ENCODE assay signal across 25 cellular contexts in the genomic region with DNA sequence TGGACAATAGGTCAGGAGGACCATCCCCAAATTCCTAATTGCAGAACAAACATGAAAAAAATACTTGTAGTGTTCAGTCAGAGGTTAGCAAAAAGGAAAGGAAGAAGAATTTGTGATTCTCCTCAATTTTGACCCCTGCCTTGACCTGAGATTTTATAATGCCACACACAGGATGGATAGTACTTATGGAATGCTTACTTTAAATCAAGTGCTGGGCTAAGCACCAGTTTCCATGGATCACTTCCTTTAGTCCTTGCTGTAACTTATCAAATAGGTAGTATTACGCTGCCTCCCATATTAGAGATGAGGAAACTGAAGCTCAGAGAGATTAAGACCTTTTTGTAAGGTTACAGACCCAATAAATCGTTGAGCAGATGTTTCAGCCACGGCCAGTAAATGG.
DNase-seq lines count a peak whose midpoint lies in the region; ATAC-seq and TF ChIP-seq lines count a peak whose summit lies in the region.
"Had no signal": no experiment of that assay in that cellular context is flagged by ENCODE, and none has a peak within 500 bp of the region (broad histone marks: within the 10 kb centered on the region; RNA-seq: fewer than 3 reads in every experiment).

No MANE protein-coding gene starts in this region.

- no peak overlapping the region for H3K27ac Mint-ChIP-seq in mesothelial cell of epicardium
- H3K27ac Mint-ChIP-seq: activated naive CD8-positive, alpha-beta T cell treated with anti-CD3 and anti-CD28 coated beads for 36 hours; activated T-cell treated with anti-CD3 and anti-CD28 coated beads, Interleukin-2, amount 50 U/mL, for 24 hours; progenitor cell of endocrine pancreas; WTC11 had no signal

- peaks cover 8% of the 10 kb centered on the region for H3F3A ChIP-seq in PC-3 (ENCODE audit: low read length, unreplicated experiment)

- no peaks in the 10 kb centered on the region for H3K9me3 ChIP-seq in PC-3 (ENCODE audit: low read length)
- H3K9me3 ChIP-seq in skeletal muscle tissue (ENCODE audit: control insufficient read depth in 3 of 3, low read length in 3 of 3) = no peaks in the 10 kb centered on the region
- H3K9me3 ChIP-seq in Peyer's patch = no peaks in the 10 kb centered on the region
- H3K9me3 ChIP-seq: A549, left lung had no signal

- no peaks in the 10 kb centered on the region for H3K9me2 ChIP-seq in PC-3 (replicated peaks; ENCODE audit: low read length)

- H3K4me1 Mint-ChIP-seq in mesothelial cell of epicardium = peaks cover 12% of the 10 kb centered on the region
- H3K4me1 Mint-ChIP-seq: activated naive CD8-positive, alpha-beta T cell treated with anti-CD3 and anti-CD28 coated beads for 36 hours had no signal

- no peaks in the 10 kb centered on the region for H4K20me1 ChIP-seq in PC-3 (ENCODE audit: low read length)

- TF ChIP-seq CTCF in PC-3 (conservative IDR thresholded peaks at IDR 0.05; ENCODE audit: low read depth, low read length) (no peak), mesothelial cell of epicardium (IDR thresholded peaks at IDR 0.05; ENCODE audit: unreplicated experiment) (no peak), Peyer's patch (IDR thresholded peaks at IDR 0.05) (no peak)

- H3K27ac ChIP-seq in ACC112 (ENCODE audit: low read depth, low read length) (peak overlapping the region; percentile 70), PC-3 (ENCODE audit: low read length) (no peak overlapping the region), skeletal muscle tissue (ENCODE audit: low read depth, low read length) (peak overlapping the region; percentile 21), Peyer's patch (no peak overlapping the region)
- H3K27ac ChIP-seq: A549, cardiac muscle cell, SK-N-MC had no signal

- no peaks in the 10 kb centered on the region for H3K36me3 Mint-ChIP-seq in mesothelial cell of epicardium
- H3K36me3 Mint-ChIP-seq: activated naive CD8-positive, alpha-beta T cell treated with anti-CD3 and anti-CD28 coated beads for 36 hours; CD4-positive, alpha-beta memory T cell; stimulated activated naive B cell treated with anti-CD40 and anti-IgM and Interleukin-4, amounts not matched to agents 10 μg/mL and 1 μg/mL and 100 μg/mL, for 72 hours; WTC11 had no signal

- H3K27me3 ChIP-seq in ACC112 (ENCODE audit: insufficient read depth, low read length) = no peaks in the 10 kb centered on the region
- H3K27me3 ChIP-seq in PC-3 (ENCODE audit: low read length) = no peaks in the 10 kb centered on the region
- H3K27me3 ChIP-seq in skeletal muscle tissue (ENCODE audit: control insufficient read depth in 3 of 3, insufficient read depth in 3 of 3, low read length in 3 of 3) = no peaks in the 10 kb centered on the region
- H3K27me3 ChIP-seq in Peyer's patch = no peaks in the 10 kb centered on the region
- H3K27me3 ChIP-seq: cardiac muscle cell, left lung had no signal

- H3K79me2 ChIP-seq in ACC112 (ENCODE audit: control insufficient read depth, insufficient read depth, low read length, unreplicated experiment) (no peaks in the 10 kb centered on the region), PC-3 (ENCODE audit: low read length) (no peaks in the 10 kb centered on the region)

- no peak overlapping the region for H3K4me3 ChIP-seq in ACC112 (ENCODE audit: low read depth, low read length)
- no peak overlapping the region for H3K4me3 ChIP-seq in PC-3 (ENCODE audit: low read length)
- no peak overlapping the region for H3K4me3 ChIP-seq in skeletal muscle tissue (ENCODE audit: low read length in 3 of 3)
- no peak overlapping the region for H3K4me3 ChIP-seq in Peyer's patch
- H3K4me3 ChIP-seq: A549, cardiac muscle cell, coronary artery, left lung, SK-N-MC had no signal

- ATAC-seq in PC-3 (peak; percentile 9; the same call in 1 of the 2 replicates), GM19023 (IDR thresholded peaks at IDR 0.05; ENCODE audit: unreplicated experiment) (no peak)
- ATAC-seq: A549; esophagus mucosa; left lung; stimulated activated naive B cell treated with anti-CD40 and anti-IgM and Interleukin-4, amounts not matched to agents 10 μg/mL and 1 μg/mL and 100 μg/mL, for 72 hours; WTC11 had no signal

- peak; percentile 59 for DNase-seq in PC-3
- peak; percentile 43 for DNase-seq in iris pigment epithelial cell (ENCODE audit: low read depth)
- DNase-seq in mesothelial cell of epicardium (ENCODE audit: low spot score in 2 of 2, unreplicated experiment in 2 of 2) = no peak
- DNase-seq in NCI-H2227 (lab: John Stamatoyannopoulos, UW; ENCODE audit: unreplicated experiment) = no peak
- no peak for DNase-seq in Peyer's patch
- DNase-seq: activated effector memory CD4-positive, alpha-beta T cell treated with anti-CD3 and anti-CD28 coated beads, Interleukin-2, amount 50 U/mL, for 16 hours; activated naive CD8-positive, alpha-beta T cell treated with anti-CD3 and anti-CD28 coated beads for 36 hours; activated T-cell treated with anti-CD3 and anti-CD28 coated beads, Interleukin-2, amount 50 U/mL, for 24 hours; CD4-positive, alpha-beta memory T cell; left lung; NCI-H146; NCI-H2107; NCI-H510A; stimulated activated naive B cell treated with anti-CD40 and anti-IgM and Interleukin-4, amounts not matched to agents 10 μg/mL and 1 μg/mL and 100 μg/mL, for 72 hours; T-helper 1 cell had no signal

- H3K9ac ChIP-seq in PC-3 (ENCODE audit: low read length) (no peak overlapping the region), skeletal muscle tissue (ENCODE audit: low read depth in 1 of 3, low read length in 3 of 3) (no peak overlapping the region)

- CTCF ChIA-PET in PC-3 (lab: Charles Lee) = no interaction called here

- no peaks in the 10 kb centered on the region for H3K27me3 Mint-ChIP-seq in mesothelial cell of epicardium (ENCODE audit: low read depth)
- H3K27me3 Mint-ChIP-seq: activated T-cell treated with anti-CD3 and anti-CD28 coated beads, Interleukin-2, amount 50 U/mL, for 24 hours; progenitor cell of endocrine pancreas; stimulated activated naive B cell treated with anti-CD40 and anti-IgM and Interleukin-4, amounts not matched to agents 10 μg/mL and 1 μg/mL and 100 μg/mL, for 72 hours had no signal

- BruUV-seq in PC-3 (replicated peaks; lab: Mats Ljungman, UMichigan) = no TSS peak

- TF ChIP-seq POLR2A in Peyer's patch (IDR thresholded peaks at IDR 0.05) = no peak

- no peaks in the 10 kb centered on the region for H3K9me3 Mint-ChIP-seq in mesothelial cell of epicardium
- H3K9me3 Mint-ChIP-seq: activated naive CD8-positive, alpha-beta T cell treated with anti-CD3 and anti-CD28 coated beads for 36 hours; activated T-cell treated with anti-CD3 and anti-CD28 coated beads, Interleukin-2, amount 50 U/mL, for 24 hours; CD4-positive, alpha-beta memory T cell; stimulated activated naive B cell treated with anti-CD40 and anti-IgM and Interleukin-4, amounts not matched to agents 10 μg/mL and 1 μg/mL and 100 μg/mL, for 72 hours; WTC11 had no signal

- H2AFZ ChIP-seq in ACC112 (ENCODE audit: low read length, unreplicated experiment) (no peak overlapping the region), PC-3 (ENCODE audit: low read length) (no peak overlapping the region)

- H3K4me2 ChIP-seq in PC-3 (ENCODE audit: low read length) = 0 out of 2 replicates have a peak overlapping the region, but pooled peaks have one; percentile 17
- H3K4me2 ChIP-seq: A549 had no signal

- H3K4me3 Mint-ChIP-seq in mesothelial cell of epicardium = no peak overlapping the region
- H3K4me3 Mint-ChIP-seq: activated naive CD8-positive, alpha-beta T cell treated with anti-CD3 and anti-CD28 coated beads for 36 hours; activated T-cell treated with anti-CD3 and anti-CD28 coated beads, Interleukin-2, amount 50 U/mL, for 24 hours; CD4-positive, alpha-beta memory T cell; stimulated activated naive B cell treated with anti-CD40 and anti-IgM and Interleukin-4, amounts not matched to agents 10 μg/mL and 1 μg/mL and 100 μg/mL, for 72 hours; WTC11 had no signal

- intact Hi-C loops in PC-3 (cut with micrococcal nuclease) = no loop called here

- H3K4me1 ChIP-seq in ACC112 (ENCODE audit: control insufficient read depth, insufficient read depth, low read length, unreplicated experiment) = peaks cover 52% of the 10 kb centered on the region
- H3K4me1 ChIP-seq in PC-3 (ENCODE audit: insufficient read depth, low read length) = peaks cover 49% of the 10 kb centered on the region
- H3K4me1 ChIP-seq in skeletal muscle tissue (ENCODE audit: control insufficient read depth in 3 of 3, insufficient read depth in 3 of 3, low read length in 3 of 3) = peaks cover 8 to 15% (median 9%) of the 10 kb centered on the region in 3 donors
- H3K4me1 ChIP-seq in Peyer's patch = peaks cover 0 to 6% (median 0%) of the 10 kb centered on the region in 4 donors
- H3K4me1 ChIP-seq: A549 had no signal

- POLR2A ChIA-PET in PC-3 (lab: Charles Lee; ENCODE audit: unreplicated experiment) = no interaction called here

- H3K36me3 ChIP-seq in ACC112 (ENCODE audit: insufficient read depth, low read length) (peaks cover 25% of the 10 kb centered on the region), PC-3 (ENCODE audit: low read depth, low read length) (no peaks in the 10 kb centered on the region), skeletal muscle tissue (ENCODE audit: control insufficient read depth in 3 of 3, insufficient read depth in 3 of 3, low read length in 3 of 3) (no peaks in the 10 kb centered on the region), Peyer's patch (no peaks in the 10 kb centered on the region)
- H3K36me3 ChIP-seq: cardiac muscle cell, left lung had no signal

Comparison
In these comparisons a context has a peak if more than half of its experiments do, and no peak if none do; other contexts are left out.
1. H3K27ac ChIP-seq: peak in ACC112 (single experiment) and skeletal muscle tissue (single experiment); none in PC-3 (single experiment) and Peyer's patch (0 of 4).
2. DNase-seq: peak in PC-3 (single experiment) and iris pigment epithelial cell (single experiment); none in mesothelial cell of epicardium (0 of 2), NCI-H2227 (single experiment) and Peyer's patch (0 of 3).